ENCODE assay signal across 21 cellular contexts in genomic region chr5:143119881-143120341, GRCh38.
DNase-seq lines count a peak whose midpoint lies in the region; ATAC-seq, FAIRE-seq and TF ChIP-seq lines count a peak whose summit lies in the region.
"Had no signal": no experiment of that assay in that cellular context is flagged by ENCODE, and none has a peak within 500 bp of the region (broad histone marks: within the 10 kb centered on the region; RNA-seq: fewer than 3 reads in every experiment).

No MANE protein-coding gene starts in this region.

- no peaks in the 10 kb centered on the region for H3K27me3 ChIP-seq in upper lobe of right lung
- H3K27me3 ChIP-seq in Caco-2 (replicated peaks; ENCODE audit: control insufficient read depth, insufficient read depth, low read length) = no peaks in the 10 kb centered on the region
- H3K27me3 ChIP-seq: BLaER1, gastroesophageal sphincter, SJSA1, tibial artery had no signal

- no peak for DNase-seq in activated naive CD8-positive, alpha-beta T cell treated with anti-CD3 and anti-CD28 coated beads, Interleukin-2, amount 50 U/mL, for 24 hours
- no peak for DNase-seq in activated naive CD8-positive, alpha-beta T cell treated with anti-CD3 and anti-CD28 coated beads for 36 hours
- DNase-seq in RPMI8226 = peak; percentile 43
- DNase-seq in upper lobe of right lung = no peak
- DNase-seq in NCI-H1694 (lab: John Stamatoyannopoulos, UW) = no peak
- DNase-seq in Caco-2 = no peak
- DNase-seq in HTR-8/SVneo (ENCODE audit: insufficient read length, low spot score) = no peak
- DNase-seq: activated CD4-positive, CD25-positive, alpha-beta regulatory T cell; HFFc6; NCI-H2029; PC-3; stimulated activated CD4-positive, alpha-beta T cell treated with anti-CD3 and anti-CD28 coated beads, Interleukin-12 subunit alpha, Interleukin-12 subunit beta, amount 100 ng/mL, for 4 hours; tibial artery had no signal

- POLR2A ChIA-PET in Caco-2 (lab: Charles Lee) = no interaction called here

- CTCF ChIA-PET in Caco-2 (lab: Charles Lee) = no interaction called here

- H3K4me3 Mint-ChIP-seq in activated naive CD8-positive, alpha-beta T cell treated with anti-CD3 and anti-CD28 coated beads, Interleukin-2, amount 50 U/mL, for 24 hours = no peak overlapping the region
- no peak overlapping the region for H3K4me3 Mint-ChIP-seq in activated naive CD8-positive, alpha-beta T cell treated with anti-CD3 and anti-CD28 coated beads for 36 hours
- H3K4me3 Mint-ChIP-seq in Caco-2 (ENCODE audit: unreplicated experiment) = no peak overlapping the region
- H3K4me3 Mint-ChIP-seq: activated T-helper 17 cell treated with anti-CD3 and anti-CD28 coated beads, Interleukin-2, amount 50 U/mL, for 72 hours; HFFc6; neural crest cell; T-helper 2 cell treated with Interferon-gamma antibody and Interleukin-4, amounts not matched to agents 5 μg/mL and 100 μg/mL, for 36 hours had no signal

- H3K36me3 Mint-ChIP-seq in activated naive CD8-positive, alpha-beta T cell treated with anti-CD3 and anti-CD28 coated beads, Interleukin-2, amount 50 U/mL, for 24 hours (ENCODE audit: low read depth) = peaks cover 22% of the 10 kb centered on the region
- H3K36me3 Mint-ChIP-seq in activated naive CD8-positive, alpha-beta T cell treated with anti-CD3 and anti-CD28 coated beads for 36 hours = peaks cover 25% of the 10 kb centered on the region
- peaks cover 17% of the 10 kb centered on the region for H3K36me3 Mint-ChIP-seq in Caco-2 (ENCODE audit: insufficient read depth, unreplicated experiment)

- H3K36me3 ChIP-seq in upper lobe of right lung (no peaks in the 10 kb centered on the region), Caco-2 (ENCODE audit: control insufficient read depth, insufficient read depth, low read length) (no peaks in the 10 kb centered on the region)
- H3K36me3 ChIP-seq: tibial artery had no signal

- H3K27me3 Mint-ChIP-seq in activated naive CD8-positive, alpha-beta T cell treated with anti-CD3 and anti-CD28 coated beads, Interleukin-2, amount 50 U/mL, for 24 hours = no peaks in the 10 kb centered on the region
- H3K27me3 Mint-ChIP-seq in activated naive CD8-positive, alpha-beta T cell treated with anti-CD3 and anti-CD28 coated beads for 36 hours = no peaks in the 10 kb centered on the region
- H3K27me3 Mint-ChIP-seq in Caco-2 (ENCODE audit: insufficient read depth, unreplicated experiment) = no peaks in the 10 kb centered on the region
- H3K27me3 Mint-ChIP-seq: activated T-helper 17 cell treated with anti-CD3 and anti-CD28 coated beads, Interleukin-2, amount 50 U/mL, for 72 hours had no signal

- no peak for ATAC-seq in activated naive CD8-positive, alpha-beta T cell treated with anti-CD3 and anti-CD28 coated beads, Interleukin-2, amount 50 U/mL, for 24 hours
- ATAC-seq in HG03280 (IDR thresholded peaks at IDR 0.05; ENCODE audit: unreplicated experiment) (peak; percentile 31), upper lobe of right lung (no peak)
- ATAC-seq: gastroesophageal sphincter, PC-3 had no signal

- H3K27ac ChIP-seq in upper lobe of right lung = peak overlapping the region; percentile 4
- H3K27ac ChIP-seq: BLaER1, gastroesophageal sphincter, SJSA1, tibial artery had no signal

- BruUV-seq in Caco-2 (replicated peaks; lab: Mats Ljungman, UMichigan) = no TSS peak

- H3K9me3 ChIP-seq in upper lobe of right lung = no peaks in the 10 kb centered on the region
- H3K9me3 ChIP-seq in Caco-2 = no peaks in the 10 kb centered on the region
- H3K9me3 ChIP-seq: BLaER1, gastroesophageal sphincter, SJSA1, tibial artery had no signal

- no peak overlapping the region for H3K4me3 ChIP-seq in upper lobe of right lung
- no peak overlapping the region for H3K4me3 ChIP-seq in Caco-2 (ENCODE audit: low read depth, low read length)
- H3K4me3 ChIP-seq: BLaER1, gastroesophageal sphincter, SJSA1, tibial artery had no signal

- peak overlapping the region; percentile 41 for H3K27ac Mint-ChIP-seq in activated naive CD8-positive, alpha-beta T cell treated with anti-CD3 and anti-CD28 coated beads, Interleukin-2, amount 50 U/mL, for 24 hours
- H3K27ac Mint-ChIP-seq in activated naive CD8-positive, alpha-beta T cell treated with anti-CD3 and anti-CD28 coated beads for 36 hours = no peak overlapping the region
- H3K27ac Mint-ChIP-seq in Caco-2 (ENCODE audit: unreplicated experiment) = no peak overlapping the region
- H3K27ac Mint-ChIP-seq: activated T-helper 17 cell treated with anti-CD3 and anti-CD28 coated beads, Interleukin-2, amount 50 U/mL, for 72 hours; HFFc6; T-helper 2 cell treated with Interferon-gamma antibody and Interleukin-4, amounts not matched to agents 5 μg/mL and 100 μg/mL, for 36 hours had no signal

- H3K4me1 ChIP-seq in upper lobe of right lung = peaks cover 5% of the 10 kb centered on the region
- H3K4me1 ChIP-seq in Caco-2 = no peaks in the 10 kb centered on the region
- H3K4me1 ChIP-seq: gastroesophageal sphincter, SJSA1 had no signal

- H3K9me3 Mint-ChIP-seq in activated naive CD8-positive, alpha-beta T cell treated with anti-CD3 and anti-CD28 coated beads, Interleukin-2, amount 50 U/mL, for 24 hours = no peaks in the 10 kb centered on the region
- H3K9me3 Mint-ChIP-seq in activated naive CD8-positive, alpha-beta T cell treated with anti-CD3 and anti-CD28 coated beads for 36 hours = no peaks in the 10 kb centered on the region
- no peaks in the 10 kb centered on the region for H3K9me3 Mint-ChIP-seq in Caco-2 (ENCODE audit: unreplicated experiment)
- H3K9me3 Mint-ChIP-seq: activated T-helper 17 cell treated with anti-CD3 and anti-CD28 coated beads, Interleukin-2, amount 50 U/mL, for 72 hours; HFFc6; neural crest cell; T-helper 2 cell treated with Interferon-gamma antibody and Interleukin-4, amounts not matched to agents 5 μg/mL and 100 μg/mL, for 36 hours had no signal

- no peak for FAIRE-seq in HTR-8/SVneo (lab: Jason Lieb, UNC)
- FAIRE-seq: A204.1 had no signal

- intact Hi-C loops in upper lobe of right lung (cut with DNase I) = no loop called here
- intact Hi-C loops in Caco-2 (cut with micrococcal nuclease; ENCODE audit: unreplicated experiment) = no loop called here

- peaks cover 60% of the 10 kb centered on the region for H3K4me1 Mint-ChIP-seq in activated naive CD8-positive, alpha-beta T cell treated with anti-CD3 and anti-CD28 coated beads, Interleukin-2, amount 50 U/mL, for 24 hours
- peaks cover 25% of the 10 kb centered on the region for H3K4me1 Mint-ChIP-seq in activated naive CD8-positive, alpha-beta T cell treated with anti-CD3 and anti-CD28 coated beads for 36 hours
- peaks cover 11% of the 10 kb centered on the region for H3K4me1 Mint-ChIP-seq in Caco-2 (ENCODE audit: low read depth, unreplicated experiment)
- H3K4me1 Mint-ChIP-seq: activated T-helper 17 cell treated with anti-CD3 and anti-CD28 coated beads, Interleukin-2, amount 50 U/mL, for 72 hours; neural crest cell had no signal

- TF ChIP-seq CTCF in upper lobe of right lung (IDR thresholded peaks at IDR 0.05) (no peak), Caco-2 (IDR thresholded peaks at IDR 0.05; ENCODE audit: insufficient read depth in 1 of 2, low read depth in 1 of 2, low read length in 1 of 2, severe bottlenecking in 1 of 2, unreplicated experiment in 1 of 2) (no peak)
